In the genomic region with DNA sequence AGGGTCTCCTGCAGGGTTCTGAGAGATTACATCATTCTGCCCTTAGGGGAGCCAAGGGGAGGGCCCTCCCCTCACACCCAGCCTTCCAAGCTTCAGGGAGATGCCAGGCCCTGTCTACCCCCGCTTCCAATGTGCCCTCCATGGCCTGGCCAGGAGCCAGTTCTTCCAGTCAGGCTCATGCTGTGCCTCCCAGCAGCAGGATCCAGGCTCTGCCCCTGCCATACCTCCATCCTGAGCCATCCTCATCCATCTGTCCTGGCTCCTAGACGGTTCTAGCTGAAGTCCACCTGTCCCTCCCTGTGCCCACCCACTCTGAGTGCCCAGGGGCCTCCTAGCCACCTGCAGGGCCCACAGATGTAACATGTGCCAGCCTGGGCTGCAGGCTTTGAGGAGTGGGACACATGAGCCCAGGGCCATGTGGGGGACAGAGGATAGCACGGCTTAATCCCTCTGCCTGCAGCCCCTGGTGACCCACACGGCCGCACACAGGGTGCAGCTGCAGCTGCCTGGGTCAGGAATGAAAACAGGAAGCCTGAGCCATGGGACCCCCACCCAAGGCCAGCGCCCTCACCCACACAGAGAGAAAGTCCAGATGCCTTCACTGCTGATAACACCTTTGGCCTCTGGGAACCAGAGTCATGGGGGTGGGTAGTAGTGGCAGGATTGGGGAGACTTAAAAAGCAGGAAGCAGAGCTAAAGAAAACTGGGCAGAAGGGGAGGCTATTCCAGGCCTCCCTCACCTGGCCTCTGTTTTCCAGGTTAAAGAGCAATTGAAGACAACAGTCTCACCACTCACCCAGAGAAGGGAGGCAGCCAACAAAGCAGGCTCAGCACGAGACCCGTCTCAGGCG, we compare ENCODE assay signal across 1 cellular context.
A peak's percentile ranks its signal among the peaks of the same experiment; 100 is the strongest.
TF ChIP-seq lines count a peak whose summit lies in the region.

No MANE protein-coding gene starts in this region.

TF ChIP-seq in K562, 482 proteins besides CTCF, POLR2A, EP300 and RAD21:
- TF ChIP-seq ETS2 (tag; IDR thresholded peaks at IDR 0.05; ENCODE audit: borderline replicate concordance, poor library complexity, severe bottlenecking): no peak
- TF ChIP-seq CCAR2 (IDR thresholded peaks at IDR 0.05; ENCODE audit: low read depth, low read length): no peak
- peak; percentile 69; the same call in 1 of the 2 replicates for TF ChIP-seq ZBTB7A (IDR thresholded peaks at IDR 0.05; ENCODE audit: borderline replicate concordance, control insufficient read depth, low read depth, low read length)
- peak; percentile 57; the same call in 1 of the 2 replicates for TF ChIP-seq SPI1 (IDR thresholded peaks at IDR 0.05; ENCODE audit: borderline replicate concordance, low read depth, low read length)
- TF ChIP-seq ZNF740 (CRISPR knock-in tag; IDR thresholded peaks at IDR 0.05): 0 out of 2 replicates have a peak, but pooled peaks have one; percentile 35
- no peak for TF ChIP-seq ZNF740 (tag; IDR thresholded peaks at IDR 0.05)
- TF ChIP-seq SIRT6 (IDR thresholded peaks at IDR 0.05; ENCODE audit: low read depth, low read length): no peak
- TF ChIP-seq NFIC (IDR thresholded peaks at IDR 0.05): peak; percentile 76
- TF ChIP-seq L3MBTL2 (IDR thresholded peaks at IDR 0.05): peak; percentile 4; the same call in 1 of the 2 replicates
- TF ChIP-seq CHD4 (IDR thresholded peaks at IDR 0.05; ENCODE audit: insufficient read depth, insufficient replicate concordance, low read depth, low read length, poor library complexity, severe bottlenecking): no peak
- 0 out of 2 replicates have a peak, but pooled peaks have one; percentile 20 for TF ChIP-seq ATF7 (IDR thresholded peaks at IDR 0.05)
- TF ChIP-seq UBTF (IDR thresholded peaks at IDR 0.05; ENCODE audit: borderline replicate concordance in 1 of 2, low read depth in 2 of 2, low read length in 2 of 2): no peak
- peak; percentile 8; the same call in 1 of the 2 replicates for TF ChIP-seq EGR1 (conservative IDR thresholded peaks at IDR 0.05)
- TF ChIP-seq, protein P1, sequence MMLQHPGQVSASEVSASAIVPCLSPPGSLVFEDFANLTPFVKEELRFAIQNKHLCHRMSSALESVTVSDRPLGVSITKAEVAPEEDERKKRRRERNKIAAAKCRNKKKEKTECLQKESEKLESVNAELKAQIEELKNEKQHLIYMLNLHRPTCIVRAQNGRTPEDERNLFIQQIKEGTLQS (IDR thresholded peaks at IDR 0.05): 0 out of 2 replicates have a peak, but pooled peaks have one; percentile 25
- TF ChIP-seq, protein P1 (CRISPR knock-in tag; conservative IDR thresholded peaks at IDR 0.05): no peak
- 0 out of 2 replicates have a peak, but pooled peaks have one; percentile 18 for TF ChIP-seq DPF2 (IDR thresholded peaks at IDR 0.05)
- no peak for TF ChIP-seq MCM7 (IDR thresholded peaks at IDR 0.05)
- peak; percentile 4 for TF ChIP-seq TAF1 (IDR thresholded peaks at IDR 0.05; ENCODE audit: control insufficient read depth, extremely low read depth, insufficient read depth, low read length, severe bottlenecking)
- TF ChIP-seq STAG1 (CRISPR knock-in tag; IDR thresholded peaks at IDR 0.05; ENCODE audit: borderline replicate concordance): no peak
- 0 out of 2 replicates have a peak, but pooled peaks have one; percentile 9 for TF ChIP-seq ARID4B (CRISPR knock-in tag; IDR thresholded peaks at IDR 0.05)
- TF ChIP-seq POLR2B (IDR thresholded peaks at IDR 0.05; ENCODE audit: low read depth, partially characterized antibody): no peak
- 0 out of 2 replicates have a peak, but pooled peaks have one; percentile 9 for TF ChIP-seq HDAC2 (IDR thresholded peaks at IDR 0.05)
- TF ChIP-seq CBFA2T3 (IDR thresholded peaks at IDR 0.05): peak; percentile 27; the same call in 1 of the 2 replicates
- TF ChIP-seq ZZZ3 (IDR thresholded peaks at IDR 0.05): no peak
- TF ChIP-seq, protein P2, sequence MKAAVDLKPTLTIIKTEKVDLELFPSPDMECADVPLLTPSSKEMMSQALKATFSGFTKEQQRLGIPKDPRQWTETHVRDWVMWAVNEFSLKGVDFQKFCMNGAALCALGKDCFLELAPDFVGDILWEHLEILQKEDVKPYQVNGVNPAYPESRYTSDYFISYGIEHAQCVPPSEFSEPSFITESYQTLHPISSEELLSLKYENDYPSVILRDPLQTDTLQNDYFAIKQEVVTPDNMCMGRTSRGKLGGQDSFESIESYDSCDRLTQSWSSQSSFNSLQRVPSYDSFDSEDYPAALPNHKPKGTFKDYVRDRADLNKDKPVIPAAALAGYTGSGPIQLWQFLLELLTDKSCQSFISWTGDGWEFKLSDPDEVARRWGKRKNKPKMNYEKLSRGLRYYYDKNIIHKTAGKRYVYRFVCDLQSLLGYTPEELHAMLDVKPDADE (conservative IDR thresholded peaks at IDR 0.05; ENCODE audit: control insufficient read depth, low read depth, low read length): 0 out of 2 replicates have a peak, but pooled peaks have one; percentile 15
- TF ChIP-seq CEBPG (CRISPR knock-in tag; IDR thresholded peaks at IDR 0.05): 0 out of 2 replicates have a peak, but pooled peaks have one; percentile 9
- no peak for TF ChIP-seq CEBPG (tag; conservative IDR thresholded peaks at IDR 0.05 in 1 of 2, IDR thresholded peaks at IDR 0.05 in 1 of 2)
- peak; percentile 40; the same call in 1 of the 2 replicates for TF ChIP-seq RBFOX2 (IDR thresholded peaks at IDR 0.05; ENCODE audit: low read depth, low read length)
- peak; percentile 37 for TF ChIP-seq SMARCB1 (IDR thresholded peaks at IDR 0.05; ENCODE audit: insufficient read length, low read depth)
- TF ChIP-seq ATF1 (CRISPR knock-in tag; IDR thresholded peaks at IDR 0.05): no peak
- TF ChIP-seq ATF1 (tag; IDR thresholded peaks at IDR 0.05): no peak
- TF ChIP-seq MITF (IDR thresholded peaks at IDR 0.05): no peak
- TF ChIP-seq, protein P3, sequence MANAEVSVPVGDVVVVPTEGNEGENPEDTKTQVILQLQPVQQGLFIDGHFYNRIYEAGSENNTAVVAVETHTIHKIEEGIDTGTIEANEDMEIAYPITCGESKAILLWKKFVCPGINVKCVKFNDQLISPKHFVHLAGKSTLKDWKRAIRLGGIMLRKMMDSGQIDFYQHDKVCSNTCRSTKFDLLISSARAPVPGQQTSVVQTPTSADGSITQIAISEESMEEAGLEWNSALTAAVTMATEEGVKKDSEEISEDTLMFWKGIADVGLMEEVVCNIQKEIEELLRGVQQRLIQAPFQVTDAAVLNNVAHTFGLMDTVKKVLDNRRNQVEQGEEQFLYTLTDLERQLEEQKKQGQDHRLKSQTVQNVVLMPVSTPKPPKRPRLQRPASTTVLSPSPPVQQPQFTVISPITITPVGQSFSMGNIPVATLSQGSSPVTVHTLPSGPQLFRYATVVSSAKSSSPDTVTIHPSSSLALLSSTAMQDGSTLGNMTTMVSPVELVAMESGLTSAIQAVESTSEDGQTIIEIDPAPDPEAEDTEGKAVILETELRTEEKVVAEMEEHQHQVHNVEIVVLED (CRISPR knock-in tag; IDR thresholded peaks at IDR 0.05): no peak
